In genomic region chr6:27138398-27138797, GRCh38 we compare ENCODE assay signal across 1 cellular context.
TF ChIP-seq lines count a peak whose summit lies in the region.

No MANE protein-coding gene starts in this region.

TF ChIP-seq in K562, 482 proteins besides CTCF, POLR2A, EP300 and RAD21 (continued from another document and continues in another):
- TF ChIP-seq CHD7 (IDR thresholded peaks at IDR 0.05; ENCODE audit: low read depth, low read length): no peak
- TF ChIP-seq HOMEZ (CRISPR knock-in tag; IDR thresholded peaks at IDR 0.05): no peak
- TF ChIP-seq GATAD2A (IDR thresholded peaks at IDR 0.05): no peak
- no peak for TF ChIP-seq HSF4 (CRISPR knock-in tag; IDR thresholded peaks at IDR 0.05; ENCODE audit: borderline replicate concordance)
- TF ChIP-seq NR2C2 (CRISPR knock-in tag; IDR thresholded peaks at IDR 0.05): no peak
- no peak for TF ChIP-seq NR2C2 (tag; IDR thresholded peaks at IDR 0.05)
- TF ChIP-seq NFXL1 (CRISPR knock-in tag; IDR thresholded peaks at IDR 0.05): no peak
- no peak for TF ChIP-seq ZNF224 (CRISPR knock-in tag; IDR thresholded peaks at IDR 0.05)
- no peak for TF ChIP-seq ZNF449 (CRISPR knock-in tag; IDR thresholded peaks at IDR 0.05)
- no peak for TF ChIP-seq ZNF79 (CRISPR knock-in tag; IDR thresholded peaks at IDR 0.05; ENCODE audit: low read depth)
- peak; percentile 77 for TF ChIP-seq CBFA2T3 (IDR thresholded peaks at IDR 0.05)
- no peak for TF ChIP-seq NELFE (IDR thresholded peaks at IDR 0.05; ENCODE audit: insufficient read depth, insufficient read length)
- no peak for TF ChIP-seq RFX1 (IDR thresholded peaks at IDR 0.05)
- TF ChIP-seq IRF1 (CRISPR knock-in tag; IDR thresholded peaks at IDR 0.05; ENCODE audit: borderline replicate concordance): no peak
- TF ChIP-seq ZFP30 (CRISPR knock-in tag; IDR thresholded peaks at IDR 0.05; ENCODE audit: borderline replicate concordance): no peak
- no peak for TF ChIP-seq OTX1 (CRISPR knock-in tag; IDR thresholded peaks at IDR 0.05)
- no peak for TF ChIP-seq ZNF143 (CRISPR knock-in tag; IDR thresholded peaks at IDR 0.05)
- TF ChIP-seq CXXC5 (CRISPR knock-in tag; IDR thresholded peaks at IDR 0.05): peak; percentile 22
- TF ChIP-seq PATZ1 (CRISPR knock-in tag; IDR thresholded peaks at IDR 0.05; ENCODE audit: borderline replicate concordance): no peak
- no peak for TF ChIP-seq SMARCA5 (IDR thresholded peaks at IDR 0.05)
- TF ChIP-seq PURB (CRISPR knock-in tag; IDR thresholded peaks at IDR 0.05; ENCODE audit: low read depth): no peak
- TF ChIP-seq U2AF1 (optimal IDR thresholded peaks at IDR 0.05; ENCODE audit: low read depth, low read length): no peak
- no peak for TF ChIP-seq E2F4 (CRISPR knock-in tag; IDR thresholded peaks at IDR 0.05; ENCODE audit: low read depth)
- TF ChIP-seq ZNF232 (CRISPR knock-in tag; IDR thresholded peaks at IDR 0.05): no peak
- TF ChIP-seq ZNF398 (CRISPR knock-in tag; IDR thresholded peaks at IDR 0.05): no peak
- TF ChIP-seq NCOA6 (IDR thresholded peaks at IDR 0.05): no peak
- no peak for TF ChIP-seq ZNF512 (tag; IDR thresholded peaks at IDR 0.05)
- TF ChIP-seq STAG1 (CRISPR knock-in tag; IDR thresholded peaks at IDR 0.05; ENCODE audit: borderline replicate concordance): no peak
- TF ChIP-seq ZNF212 (CRISPR knock-in tag; IDR thresholded peaks at IDR 0.05): no peak
- no peak for TF ChIP-seq ZNF324 (CRISPR knock-in tag; IDR thresholded peaks at IDR 0.05)
- TF ChIP-seq ZNF655 (CRISPR knock-in tag; IDR thresholded peaks at IDR 0.05): no peak
- no peak for TF ChIP-seq ZNF133 (CRISPR knock-in tag; IDR thresholded peaks at IDR 0.05)
- TF ChIP-seq CEBPB (tag; IDR thresholded peaks at IDR 0.05): no peak
- TF ChIP-seq ILK (tag; IDR thresholded peaks at IDR 0.05; ENCODE audit: borderline replicate concordance, low read depth): no peak
